2 cellular contexts compared by ENCODE assay signal in genomic region chr5:95961617-95962474, GRCh38.
TF ChIP-seq lines count a peak whose summit lies in the region.

Gene ELL2 (minus strand): TSS chr5:95961851. CDS start chr5:95961721, 130 bp downstream.

TF ChIP-seq in A549, 52 proteins besides CTCF, POLR2A, EP300 and RAD21 (continued from another document):
- TF ChIP-seq REST (IDR thresholded peaks at IDR 0.05) (no peak), MAX (IDR thresholded peaks at IDR 0.05) (0 out of 2 replicates have a peak, but pooled peaks have one; percentile 30), NFE2L2 (conservative IDR thresholded peaks at IDR 0.05; ENCODE audit: low read length) (no peak), POLR2AphosphoS2 (conservative IDR thresholded peaks at IDR 0.05; ENCODE audit: low read length) (no peak), PBX3 (IDR thresholded peaks at IDR 0.05) (0 out of 2 replicates have a peak, but pooled peaks have one; percentile 4), FOSL2 (IDR thresholded peaks at IDR 0.05) (no peak), FOSL2 (CRISPR knock-in tag; IDR thresholded peaks at IDR 0.05) (peak; percentile 88), JUN (IDR thresholded peaks at IDR 0.05) (peak in 1 of 2 experiments; percentile 81; a peak in 3 of 5 replicates)

TF ChIP-seq in WTC11, 78 proteins besides CTCF, POLR2A, EP300 and RAD21 (continued from another document):
- TF ChIP-seq ATF6 (CRISPR knock-in tag; IDR thresholded peaks at IDR 0.05) (no peak), GTF2I (CRISPR knock-in tag; conservative IDR thresholded peaks at IDR 0.05) (no peak), ESRRA (CRISPR knock-in tag; IDR thresholded peaks at IDR 0.05; ENCODE audit: borderline replicate concordance) (no peak), SP1 (CRISPR knock-in tag; conservative IDR thresholded peaks at IDR 0.05) (peak; percentile 61), ZNF532 (CRISPR knock-in tag; IDR thresholded peaks at IDR 0.05; ENCODE audit: borderline replicate concordance) (no peak), MYBL2 (CRISPR knock-in tag; IDR thresholded peaks at IDR 0.05) (peak; percentile 45; the same call in 1 of the 2 replicates), E2F5 (CRISPR knock-in tag; IDR thresholded peaks at IDR 0.05) (no peak), TP53 (CRISPR knock-in tag; IDR thresholded peaks at IDR 0.05) (no peak), HMGXB4 (CRISPR knock-in tag; IDR thresholded peaks at IDR 0.05) (peak; percentile 42; the same call in 1 of the 2 replicates), ETV6 (CRISPR knock-in tag; IDR thresholded peaks at IDR 0.05) (peak; percentile 53; the same call in 1 of the 2 replicates), CBFB (CRISPR knock-in tag; IDR thresholded peaks at IDR 0.05; ENCODE audit: low read depth) (no peak), ZBTB43 (CRISPR knock-in tag; IDR thresholded peaks at IDR 0.05) (0 out of 2 replicates have a peak, but pooled peaks have one; percentile 27), ZNF219 (CRISPR knock-in tag; IDR thresholded peaks at IDR 0.05; ENCODE audit: borderline replicate concordance) (no peak), NFYB (CRISPR knock-in tag; conservative IDR thresholded peaks at IDR 0.05; ENCODE audit: low read depth) (no peak), ZBTB21 (CRISPR knock-in tag; IDR thresholded peaks at IDR 0.05; ENCODE audit: borderline replicate concordance) (peak; percentile 100), ZNF263 (CRISPR knock-in tag; IDR thresholded peaks at IDR 0.05; ENCODE audit: low read depth) (no peak), EMX1 (CRISPR knock-in tag; IDR thresholded peaks at IDR 0.05) (0 out of 2 replicates have a peak, but pooled peaks have one; percentile 13), NR2C2 (CRISPR knock-in tag; IDR thresholded peaks at IDR 0.05) (no peak), ELF4 (CRISPR knock-in tag; IDR thresholded peaks at IDR 0.05; ENCODE audit: low read depth) (no peak), CREM (CRISPR knock-in tag; IDR thresholded peaks at IDR 0.05) (peak; percentile 93), NR3C1 (CRISPR knock-in tag; conservative IDR thresholded peaks at IDR 0.05; ENCODE audit: low read depth) (no peak), ZNF232 (CRISPR knock-in tag; IDR thresholded peaks at IDR 0.05) (no peak)
